ENCODE assay signal across 26 cellular contexts in the genomic region with DNA sequence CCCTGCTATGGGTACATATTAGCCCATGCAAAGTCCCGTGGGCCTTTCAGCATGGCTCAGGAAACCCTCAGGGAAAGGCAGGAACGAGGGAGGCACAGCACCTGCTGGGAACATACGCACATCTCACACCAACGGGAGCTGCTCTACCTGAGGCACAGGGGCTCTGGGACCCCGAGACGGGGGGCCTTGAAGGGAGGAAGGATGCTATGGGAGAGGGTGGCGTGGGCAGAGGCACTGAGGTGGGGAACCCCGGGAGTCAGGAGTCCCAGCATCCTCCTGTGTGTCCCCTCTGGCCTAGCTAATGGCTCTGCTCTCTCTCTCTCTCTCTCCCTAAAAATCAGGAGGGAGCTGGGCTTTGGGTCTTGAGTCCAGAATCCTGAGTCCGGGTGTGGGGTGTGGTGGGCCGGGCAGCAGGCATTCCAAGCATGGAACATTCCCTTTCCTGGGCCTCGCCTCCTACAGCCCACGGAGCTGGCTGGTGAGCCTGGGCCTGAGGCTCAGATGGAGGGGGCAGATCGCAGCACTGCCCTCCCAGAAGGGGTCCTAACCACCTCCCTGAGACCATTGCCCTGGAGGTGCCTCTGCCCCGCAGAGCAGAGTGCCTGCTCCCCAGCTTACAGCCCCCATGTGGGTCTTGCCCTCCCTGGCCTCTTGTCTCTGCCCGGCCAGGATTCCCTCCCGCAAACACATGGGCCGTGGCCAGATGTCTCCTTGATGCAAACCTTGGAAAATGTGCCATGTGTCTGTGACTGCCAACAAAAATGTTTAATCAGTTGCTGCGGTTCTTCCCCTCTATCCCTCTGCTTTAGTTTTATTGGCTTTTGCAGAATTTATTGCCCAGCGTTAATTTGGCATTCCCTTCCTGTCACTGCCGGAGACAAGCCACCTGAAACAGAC.
DNase-seq lines count a peak whose midpoint lies in the region; ATAC-seq, FAIRE-seq and TF ChIP-seq lines count a peak whose summit lies in the region.
"Had no signal": no experiment of that assay in that cellular context is flagged by ENCODE, and none has a peak within 500 bp of the region (broad histone marks: within the 10 kb centered on the region; RNA-seq: fewer than 3 reads in every experiment).

No MANE protein-coding gene starts in this region.

- intact Hi-C loops in mammary epithelial cell (cut with micrococcal nuclease): no loop called here
- intact Hi-C loops in MCF 10A (cut with micrococcal nuclease): no loop called here
- intact Hi-C loops in adrenal gland (cut with DNase I): no loop called here
- intact Hi-C loops in ascending aorta (cut with DNase I): no loop called here

- WGBS in mammary epithelial cell (ENCODE audit: low coverage, missing lambda C conversion rate): 53% methylated on average over 14 of the region's 20 CpGs
- WGBS in adrenal gland, 4 donors: 57 to 67% (median 63%) methylated on average over 13 to 20 of the region's 20 CpGs

- H2AFZ ChIP-seq in mammary epithelial cell (ENCODE audit: low read depth, low read length): peak overlapping the region; percentile 84
- H2AFZ ChIP-seq: parathyroid adenoma had no signal

- no peak overlapping the region for H3K27ac ChIP-seq in mammary epithelial cell (ENCODE audit: insufficient read depth, low read depth, low read length)
- peak overlapping the region in 4 of 5 donors; percentile 48 to 82 (median 67) for H3K27ac ChIP-seq in adrenal gland
- no peak overlapping the region for H3K27ac ChIP-seq in ascending aorta
- H3K27ac ChIP-seq: foreskin keratinocyte, parathyroid adenoma had no signal

- no peaks in the 10 kb centered on the region for H3K36me3 Mint-ChIP-seq in MCF 10A (ENCODE audit: insufficient read depth, unreplicated experiment)
- H3K36me3 Mint-ChIP-seq in nephron (ENCODE audit: low read depth): no peaks in the 10 kb centered on the region

- no peak for FAIRE-seq in H54 (lab: Jason Lieb, UNC)
- FAIRE-seq: A204.1, H1 had no signal

- CTCF ChIA-PET in mammary epithelial cell (lab: Charles Lee; ENCODE audit: low non-redundant PET): no interaction called here
- CTCF ChIA-PET in MCF 10A (lab: Yijun Ruan, JAX): interaction anchor here (2.6 to 2.8 kb wide), 2 partner anchors 11 to 14 kb away, joined by 9 to 17 read pairs; no protein-coding TSS in a partner anchor

- ATAC-seq in HG03460 (IDR thresholded peaks at IDR 0.05; ENCODE audit: unreplicated experiment): no peak
- ATAC-seq: activated naive CD8-positive, alpha-beta T cell treated with anti-CD3 and anti-CD28 coated beads, Interleukin-2, amount 50 U/mL, for 24 hours; effector memory CD8-positive, alpha-beta T cell; left lobe of liver had no signal

- H3K27me3 ChIP-seq in mammary epithelial cell (ENCODE audit: insufficient read depth, low read length): no peaks in the 10 kb centered on the region
- no peaks in the 10 kb centered on the region for H3K27me3 ChIP-seq in adrenal gland
- no peaks in the 10 kb centered on the region for H3K27me3 ChIP-seq in ascending aorta
- H3K27me3 ChIP-seq: foreskin keratinocyte, transverse colon had no signal

- H3K9me3 Mint-ChIP-seq in MCF 10A (ENCODE audit: unreplicated experiment): no peaks in the 10 kb centered on the region
- H3K9me3 Mint-ChIP-seq in nephron: no peaks in the 10 kb centered on the region
- H3K9me3 Mint-ChIP-seq: activated B cell treated with CpG ODN at 0.5 μM for 24 hours; activated naive CD8-positive, alpha-beta T cell treated with anti-CD3 and anti-CD28 coated beads, Interleukin-2, amount 50 U/mL, for 24 hours; activated T-helper 1 cell treated with anti-CD3 and anti-CD28 coated beads, Interleukin-12 subunit alpha, Interleukin-12 subunit beta, Interleukin-2, Interleukin-4 antibody, amounts not matched to agents 30 ng/mL and 10 ng/mL and 1 ng/mL, durations not matched to agents 14 hours and 24 hours and 36 hours; central memory CD8-positive, alpha-beta T cell; effector memory CD8-positive, alpha-beta T cell had no signal

- H3K9me3 ChIP-seq in mammary epithelial cell (replicated peaks; ENCODE audit: insufficient read depth, low read length) (no peaks in the 10 kb centered on the region), adrenal gland (replicated peaks in 1 of 3) (no peaks in the 10 kb centered on the region), ascending aorta (no peaks in the 10 kb centered on the region)
- H3K9me3 ChIP-seq: transverse colon had no signal

- no peaks in the 10 kb centered on the region for H4K20me1 ChIP-seq in mammary epithelial cell (ENCODE audit: insufficient read depth, low read length)

- TF ChIP-seq CTCF in mammary epithelial cell (conservative IDR thresholded peaks at IDR 0.05 in 1 of 2, IDR thresholded peaks at IDR 0.05 in 1 of 2; ENCODE audit: extremely low read depth in 1 of 2, insufficient read depth in 1 of 2, low read depth in 1 of 2, low read length in 2 of 2) (no peak), MCF 10A (IDR thresholded peaks at IDR 0.05; ENCODE audit: unreplicated experiment) (no peak), adrenal gland (IDR thresholded peaks at IDR 0.05) (no peak), nephron (IDR thresholded peaks at IDR 0.05; ENCODE audit: unreplicated experiment in 3 of 3) (no peak), ascending aorta (IDR thresholded peaks at IDR 0.05) (no peak)

- no peak for DNase-seq in mammary epithelial cell
- DNase-seq in MCF 10A (ENCODE audit: unreplicated experiment): no peak
- DNase-seq in adrenal gland: peak; percentile 52 to 82 (median 72)
- DNase-seq in H54 (ENCODE audit: insufficient read length, low spot score): no peak
- no peak for DNase-seq in cortex of kidney (lab: John Stamatoyannopoulos, UW)
- DNase-seq in ascending aorta (ENCODE audit: low spot score in 2 of 2): no peak
- DNase-seq: activated B cell treated with CpG ODN at 0.5 μM for 24 hours; activated naive CD8-positive, alpha-beta T cell treated with anti-CD3 and anti-CD28 coated beads, Interleukin-2, amount 50 U/mL, for 24 hours; C1 segment of cervical spinal cord; DMS53; effector memory CD8-positive, alpha-beta T cell; KG1; NCI-H1417 treated with DMSO at 0.1 percent for 48 hours; NCI-H2227 treated with DMSO at 0.1 percent for 48 hours; Right ventricle myocardium superior; T-helper 2 cell; transverse colon had no signal

- dilution Hi-C loops in mammary epithelial cell (cut with HindIII; ENCODE audit: low sequenced_read_pairs): no loop called here

- H3K79me2 ChIP-seq in mammary epithelial cell (ENCODE audit: insufficient read depth, low read length): no peaks in the 10 kb centered on the region
- H3K79me2 ChIP-seq: parathyroid adenoma had no signal

- BruUV-seq in mammary epithelial cell (replicated peaks; lab: Mats Ljungman, UMichigan) (no TSS peak), MCF 10A (replicated peaks; lab: Mats Ljungman, UMichigan) (no TSS peak)

- H3K4me1 Mint-ChIP-seq in MCF 10A (ENCODE audit: insufficient read depth, unreplicated experiment) (peaks cover 8% of the 10 kb centered on the region), nephron (peaks cover 34% of the 10 kb centered on the region)
- H3K4me1 Mint-ChIP-seq: activated B cell treated with CpG ODN at 0.5 μM for 24 hours had no signal

- H3K4me3 Mint-ChIP-seq in MCF 10A (ENCODE audit: unreplicated experiment): no peak overlapping the region
- peak overlapping the region in 1 of 3 experiments; percentile 3 for H3K4me3 Mint-ChIP-seq in nephron
- H3K4me3 Mint-ChIP-seq: activated B cell treated with CpG ODN at 0.5 μM for 24 hours; activated naive CD8-positive, alpha-beta T cell treated with anti-CD3 and anti-CD28 coated beads, Interleukin-2, amount 50 U/mL, for 24 hours; activated T-helper 1 cell treated with anti-CD3 and anti-CD28 coated beads, Interleukin-12 subunit alpha, Interleukin-12 subunit beta, Interleukin-2, Interleukin-4 antibody, amounts not matched to agents 30 ng/mL and 10 ng/mL and 1 ng/mL, durations not matched to agents 14 hours and 24 hours and 36 hours; central memory CD8-positive, alpha-beta T cell; effector memory CD8-positive, alpha-beta T cell had no signal

- H3K4me3 ChIP-seq in mammary epithelial cell (replicated peaks in 1 of 3; ENCODE audit: insufficient read depth in 1 of 3, low read depth in 2 of 3, low read length in 3 of 3) (no peak overlapping the region), adrenal gland (no peak overlapping the region), ascending aorta (no peak overlapping the region)
- H3K4me3 ChIP-seq: transverse colon had no signal

- no peak overlapping the region for H3K27ac Mint-ChIP-seq in MCF 10A (ENCODE audit: low read depth, unreplicated experiment)
- H3K27ac Mint-ChIP-seq in nephron: peak overlapping the region; percentile 12 to 52 (median 15)
- H3K27ac Mint-ChIP-seq: activated B cell treated with CpG ODN at 0.5 μM for 24 hours; activated naive CD8-positive, alpha-beta T cell treated with anti-CD3 and anti-CD28 coated beads, Interleukin-2, amount 50 U/mL, for 24 hours; activated T-helper 1 cell treated with anti-CD3 and anti-CD28 coated beads, Interleukin-12 subunit alpha, Interleukin-12 subunit beta, Interleukin-2, Interleukin-4 antibody, amounts not matched to agents 30 ng/mL and 10 ng/mL and 1 ng/mL, durations not matched to agents 14 hours and 24 hours and 36 hours; effector memory CD8-positive, alpha-beta T cell had no signal

- no peak for TF ChIP-seq POLR2A in adrenal gland (IDR thresholded peaks at IDR 0.05)
- no peak for TF ChIP-seq POLR2A in H54 (IDR thresholded peaks at IDR 0.05; ENCODE audit: low read depth, low read length)

- H3K27me3 Mint-ChIP-seq in MCF 10A (ENCODE audit: insufficient read depth, unreplicated experiment) (no peaks in the 10 kb centered on the region), nephron (ENCODE audit: low read depth) (peaks cover 39% of the 10 kb centered on the region)

- H3K36me3 ChIP-seq in mammary epithelial cell (ENCODE audit: insufficient read depth, low read length) (no peaks in the 10 kb centered on the region), adrenal gland (replicated peaks in 1 of 2) (no peaks in the 10 kb centered on the region), ascending aorta (no peaks in the 10 kb centered on the region)
- H3K36me3 ChIP-seq: transverse colon had no signal

- H3K4me1 ChIP-seq in mammary epithelial cell (ENCODE audit: insufficient read depth, low read length) (peaks cover 14% of the 10 kb centered on the region), adrenal gland (replicated peaks in 1 of 2) (peaks cover 30 to 31% of the 10 kb centered on the region in 2 donors), ascending aorta (no peaks in the 10 kb centered on the region)
- H3K4me1 ChIP-seq: foreskin keratinocyte, parathyroid adenoma had no signal

- in situ Hi-C loops in mammary epithelial cell (cut with MboI; ENCODE audit: low sequenced_read_pairs in 2 of 2): no loop called here

- H3K9ac ChIP-seq in mammary epithelial cell (ENCODE audit: insufficient read depth, low read length): no peak overlapping the region
- H3K9ac ChIP-seq: parathyroid adenoma had no signal

- POLR2A ChIA-PET in MCF 10A (lab: Yijun Ruan, JAX): interaction anchor here (0.8 to 1.2 kb wide), 3 partner anchors 9 to 18 kb away, joined by 3 to 4 read pairs (median 3); no protein-coding TSS in a partner anchor

- H3K4me2 ChIP-seq in mammary epithelial cell (ENCODE audit: insufficient read depth, low read depth, low read length): no peak overlapping the region

Comparison
In these comparisons a context has a peak if more than half of its experiments do, and no peak if none do; other contexts are left out.
1. DNase-seq: peak in adrenal gland (7 of 7); none in mammary epithelial cell (single experiment), MCF 10A (single experiment), H54 (single experiment), cortex of kidney (single experiment) and ascending aorta (0 of 2).
2. H3K27ac ChIP-seq: peak in adrenal gland (4 of 5); none in mammary epithelial cell (single experiment) and ascending aorta (0 of 2).